Comparison of ENCODE assay signal across 10 cellular contexts in genomic region chr12:67540920-67541624, GRCh38.
A peak's percentile ranks its signal among the peaks of the same experiment; 100 is the strongest.
DNase-seq lines count a peak whose midpoint lies in the region; ATAC-seq and TF ChIP-seq lines count a peak whose summit lies in the region.
"Had no signal": no experiment of that assay in that cellular context is flagged by ENCODE, and none has a peak within 500 bp of the region (broad histone marks: within the 10 kb centered on the region; RNA-seq: fewer than 3 reads in every experiment).

No MANE protein-coding gene starts in this region.

- no peaks in the 10 kb centered on the region for H3K36me3 Mint-ChIP-seq in Caco-2 (ENCODE audit: insufficient read depth, unreplicated experiment)
- H3K36me3 Mint-ChIP-seq: activated naive CD4-positive, alpha-beta T cell treated with anti-CD3 and anti-CD28 coated beads, Interleukin-2, amount 50 U/mL, for 24 hours; IgD-negative memory B cell had no signal

- CTCF ChIA-PET in Caco-2 (lab: Charles Lee), result no interaction called here

- peaks cover 12% of the 10 kb centered on the region for H3K27me3 Mint-ChIP-seq in Caco-2 (ENCODE audit: insufficient read depth, unreplicated experiment)
- H3K27me3 Mint-ChIP-seq: activated naive CD4-positive, alpha-beta T cell treated with anti-CD3 and anti-CD28 coated beads, Interleukin-2, amount 50 U/mL, for 24 hours had no signal

- H3K27ac ChIP-seq in thyroid gland, result no peak overlapping the region

- H3K4me3 ChIP-seq in GM12864 (ENCODE audit: low read depth, low read length) (no peak overlapping the region), epithelial cell of esophagus (ENCODE audit: low read length) (no peak overlapping the region), Caco-2 (ENCODE audit: low read depth, low read length) (no peak overlapping the region), thyroid gland (replicated peaks in 1 of 3) (no peak overlapping the region)

- H3K9me3 ChIP-seq in Caco-2, result no peaks in the 10 kb centered on the region
- H3K9me3 ChIP-seq in thyroid gland, result no peaks in the 10 kb centered on the region

- no peak overlapping the region for H3K27ac Mint-ChIP-seq in Caco-2 (ENCODE audit: unreplicated experiment)

- H3K4me1 ChIP-seq in Caco-2 (no peaks in the 10 kb centered on the region), thyroid gland (no peaks in the 10 kb centered on the region)

- TF ChIP-seq CTCF in GM12864 (IDR thresholded peaks at IDR 0.05; ENCODE audit: low read depth, low read length, missing control alignments) (no peak), epithelial cell of esophagus (IDR thresholded peaks at IDR 0.05; ENCODE audit: insufficient read depth, low read depth, low read length, missing control alignments) (no peak), Caco-2 (IDR thresholded peaks at IDR 0.05; ENCODE audit: insufficient read depth in 1 of 2, low read depth in 1 of 2, low read length in 1 of 2, severe bottlenecking in 1 of 2, unreplicated experiment in 1 of 2) (no peak), thyroid gland (IDR thresholded peaks at IDR 0.05) (no peak)

- POLR2A ChIA-PET in Caco-2 (lab: Charles Lee), result no interaction called here

- H3K9me3 Mint-ChIP-seq in Caco-2 (ENCODE audit: unreplicated experiment), result no peaks in the 10 kb centered on the region
- H3K9me3 Mint-ChIP-seq: activated naive CD4-positive, alpha-beta T cell treated with anti-CD3 and anti-CD28 coated beads, Interleukin-2, amount 50 U/mL, for 24 hours; IgD-negative memory B cell had no signal

- no peaks in the 10 kb centered on the region; the same call in 1 of the 2 replicates for H3K27me3 ChIP-seq in Caco-2 (replicated peaks; ENCODE audit: control insufficient read depth, insufficient read depth, low read length)
- no peaks in the 10 kb centered on the region for H3K27me3 ChIP-seq in thyroid gland

- ATAC-seq in GM21367 (IDR thresholded peaks at IDR 0.05; ENCODE audit: unreplicated experiment) (peak; percentile 73), HG03520 (IDR thresholded peaks at IDR 0.05; ENCODE audit: unreplicated experiment) (peak; percentile 63)

- intact Hi-C loops in Caco-2 (cut with micrococcal nuclease; ENCODE audit: unreplicated experiment), result no loop called here
- intact Hi-C loops in thyroid gland (cut with DNase I), result no loop called here

- H3K4me3 Mint-ChIP-seq in Caco-2 (ENCODE audit: unreplicated experiment), result no peak overlapping the region
- H3K4me3 Mint-ChIP-seq: IgD-negative memory B cell had no signal

- TF ChIP-seq POLR2A in thyroid gland (IDR thresholded peaks at IDR 0.05), result no peak

- no TSS peak for BruUV-seq in Caco-2 (replicated peaks; lab: Mats Ljungman, UMichigan)

- 64 to 66% methylated on average over 8 of the region's 8 CpGs for WGBS in thyroid gland, 2 donors

- DNase-seq in GM12864 (ENCODE audit: low read depth), result peak; percentile 13
- peak; percentile 90 for DNase-seq in epithelial cell of esophagus (ENCODE audit: low read depth)
- no peak for DNase-seq in putamen (ENCODE audit: low spot score)
- DNase-seq in Caco-2, result no peak
- DNase-seq in thyroid gland, result no peak
- no peak for DNase-seq in COLO829 (ENCODE audit: low spot score)

- no peaks in the 10 kb centered on the region for H3K4me1 Mint-ChIP-seq in Caco-2 (ENCODE audit: low read depth, unreplicated experiment)

- no peaks in the 10 kb centered on the region for H3K36me3 ChIP-seq in Caco-2 (ENCODE audit: control insufficient read depth, insufficient read depth, low read length)
- no peaks in the 10 kb centered on the region for H3K36me3 ChIP-seq in thyroid gland

Comparison
In these comparisons a context has a peak if more than half of its experiments do, and no peak if none do; other contexts are left out.
1. DNase-seq: peak in GM12864 (single experiment) and epithelial cell of esophagus (single experiment); none in putamen (single experiment), Caco-2 (0 of 2), thyroid gland (0 of 2) and COLO829 (single experiment).